8 cellular contexts compared by ENCODE assay signal in genomic region chr3:25664066-25664809, GRCh38. TPM values are rescaled to one million over a fixed set of nuclear protein-coding genes. Genes with fewer than 3 reads are reported as not detected.
DNase-seq lines count a peak whose midpoint lies in the region; ATAC-seq and TF ChIP-seq lines count a peak whose summit lies in the region.

No MANE protein-coding gene starts in this region.

- no peaks in the 10 kb centered on the region for H3K9me3 Mint-ChIP-seq in CD8-positive, alpha-beta T cell

- CTCF ChIA-PET in CD8-positive, alpha-beta T cell (lab: Charles Lee), result interaction anchor here (1.2 kb wide), 1 partner anchor 16 kb away, joined by 5 read pairs; no protein-coding TSS in a partner anchor

- peaks cover 14% of the 10 kb centered on the region for H3K36me3 Mint-ChIP-seq in CD8-positive, alpha-beta T cell

- DNase-seq in CD8-positive, alpha-beta T cell, result peak; percentile 30 to 74 (median 56)
- DNase-seq in HK-2 (ENCODE audit: unreplicated experiment), result peak; percentile 56
- DNase-seq in activated CD4-positive, alpha-beta T cell treated with anti-CD3 and anti-CD28 coated beads for 1 hour, result peak; percentile 39
- peak; percentile 50 for DNase-seq in cerebellar cortex (ENCODE audit: low spot score)
- DNase-seq in left colon, result peak; percentile 71 to 78
- peak; percentile 74 to 77 for DNase-seq in stimulated activated CD4-positive, alpha-beta T cell treated with anti-CD3 and anti-CD28 coated beads, Interleukin-2, amount 100 ng/mL, for 24 hours
- DNase-seq in SIG-M5 (lab: John Stamatoyannopoulos, UW), result no peak

- no peaks in the 10 kb centered on the region for H3K9me3 ChIP-seq in CD8-positive, alpha-beta T cell (ENCODE audit: low read length)

- peak overlapping the region; percentile 69 for H3K4me3 ChIP-seq in CD8-positive, alpha-beta T cell (ENCODE audit: low read depth, low read length)

- H3K4me1 Mint-ChIP-seq in CD8-positive, alpha-beta T cell (ENCODE audit: low read depth), result peaks cover 55% of the 10 kb centered on the region

- ATAC-seq in CD8-positive, alpha-beta T cell, result peak; percentile 29
- ATAC-seq in GM19463 (IDR thresholded peaks at IDR 0.05; ENCODE audit: unreplicated experiment) (peak; percentile 31), left colon (peak; percentile 58)

- TF ChIP-seq CTCF in CD8-positive, alpha-beta T cell (IDR thresholded peaks at IDR 0.05), result no peak

- peaks cover 43% of the 10 kb centered on the region for H3K4me1 ChIP-seq in CD8-positive, alpha-beta T cell (ENCODE audit: insufficient read depth, low read length)

- H3K36me3 ChIP-seq in CD8-positive, alpha-beta T cell (ENCODE audit: insufficient read depth, low read length), result no peaks in the 10 kb centered on the region

- peak overlapping the region; percentile 86 for H3K27ac ChIP-seq in CD8-positive, alpha-beta T cell (ENCODE audit: low read depth, low read length)

- H3K27ac Mint-ChIP-seq in CD8-positive, alpha-beta T cell, result peak overlapping the region; percentile 100

- no peaks in the 10 kb centered on the region for H3K27me3 ChIP-seq in CD8-positive, alpha-beta T cell (ENCODE audit: insufficient read depth, low read length)

- H3K27me3 Mint-ChIP-seq in CD8-positive, alpha-beta T cell (ENCODE audit: low read depth), result no peaks in the 10 kb centered on the region

- POLR2A ChIA-PET in CD8-positive, alpha-beta T cell (lab: Charles Lee), result interaction anchor here (1.0 to 1.2 kb wide), 2 partner anchors 15 to 119 kb away, joined by 4 to 7 read pairs; partner anchors contain the start of gene NGLY1

- peak overlapping the region; percentile 98 for H3K4me3 Mint-ChIP-seq in CD8-positive, alpha-beta T cell

- intact Hi-C loops in CD8-positive, alpha-beta T cell (cut with DNase I, micrococcal nuclease), result loop anchor here (1.0 to 10.0 kb wide), 4 partner anchors 15 to 1749 kb away; partner anchors contain the start of genes NGLY1 (in 2 of the 2), NKIRAS1 (in 1 of the 2) and RPL15 (in 1 of the 2)
- intact Hi-C loops in left colon (cut with DNase I, micrococcal nuclease), result loop anchor here in 1 of 2 donors (5.0 kb wide), 1 partner anchor 118 kb away; the partner anchor contains the start of gene NGLY1

RNA-seq across cellular contexts. Expression of gene TOP2B, which starts 0.5 kb away (rescaled TPM):
- total RNA-seq in CD8-positive, alpha-beta T cell, result 10 to 100 TPM; 71.8 to 74.7 TPM
- 10 to 100 TPM; 78.1 to 84.1 TPM for total RNA-seq in left colon
